In genomic region chr13:89496478-89496877, GRCh38 we compare ENCODE assay signal across 23 cellular contexts.
"Had no signal": no experiment of that assay in that cellular context is flagged by ENCODE, and none has a peak within 500 bp of the region (broad histone marks: within the 10 kb centered on the region; RNA-seq: fewer than 3 reads in every experiment).

No MANE protein-coding gene starts in this region.

- ATAC-seq: effector memory CD8-positive, alpha-beta T cell; mucosa of descending colon; natural killer cell treated with Interleukin-12 subunit alpha and Interleukin-12 subunit beta and Interleukin-15 and Interleukin-18, amount 100 ng/mL, for 72 hours; right lobe of liver; stimulated activated naive CD8-positive, alpha-beta T cell treated with anti-CD3 and anti-CD28 coated beads, Interleukin-15, amount 100 ng/mL, for 72 hours; upper lobe of right lung had no signal

- H2AFZ ChIP-seq: parathyroid adenoma had no signal

- H3K27ac ChIP-seq: coronary artery, parathyroid adenoma, right lobe of liver, suprapubic skin, transverse colon, upper lobe of right lung, uterus had no signal

- H3K4me1 ChIP-seq: parathyroid adenoma, right lobe of liver, suprapubic skin, transverse colon, upper lobe of right lung, uterus had no signal

- DNase-seq: dermis blood vessel endothelial cell; effector memory CD8-positive, alpha-beta T cell; hypothalamus; immature natural killer cell; islet precursor cell; mucosa of descending colon; naive B cell; right lobe of liver; small intestine; stimulated activated CD4-positive, alpha-beta T cell treated with anti-CD3 and anti-CD28 coated beads, Interleukin-12 subunit alpha, Interleukin-12 subunit beta, amount 100 ng/mL, for 4 hours; stimulated activated CD4-positive, alpha-beta T cell treated with anti-CD3 and anti-CD28 coated beads, Interleukin-1b, Interleukin-23, amount 100 ng/mL, for 48 hours; stimulated activated CD4-positive, alpha-beta T cell treated with anti-CD3 and anti-CD28 coated beads, Interleukin-4, amount 100 ng/mL, for 1 hour; stimulated activated CD8-positive, alpha-beta memory T cell treated with anti-CD3 and anti-CD28 coated beads, Interleukin-4, amount 100 ng/mL, for 48 hours; stimulated activated naive CD4-positive, alpha-beta T cell; stimulated activated naive CD8-positive, alpha-beta T cell treated with anti-CD3 and anti-CD28 coated beads, Interleukin-15, amount 100 ng/mL, for 72 hours; transverse colon; upper lobe of right lung; uterus had no signal

- H3K9me3 ChIP-seq: mucosa of descending colon, right lobe of liver, suprapubic skin, transverse colon, upper lobe of right lung, uterus had no signal

- H3K36me3 ChIP-seq: right lobe of liver, suprapubic skin, transverse colon, upper lobe of right lung, uterus had no signal

- H3K4me3 ChIP-seq: coronary artery, lung, mucosa of descending colon, right lobe of liver, suprapubic skin, transverse colon, upper lobe of right lung, uterus had no signal

- H3K9ac ChIP-seq: parathyroid adenoma had no signal

- H3K27me3 ChIP-seq: right lobe of liver, suprapubic skin, transverse colon, upper lobe of right lung, uterus had no signal
